ENCODE assay signal across 18 cellular contexts in genomic region chr10:111093741-111094380, GRCh38. TPM values are rescaled to one million over a fixed set of nuclear protein-coding genes. Genes with fewer than 3 reads are reported as not detected.
DNase-seq lines count a peak whose midpoint lies in the region; ATAC-seq, FAIRE-seq and TF ChIP-seq lines count a peak whose summit lies in the region.
"Had no signal": no experiment of that assay in that cellular context is flagged by ENCODE, and none has a peak within 500 bp of the region (broad histone marks: within the 10 kb centered on the region; RNA-seq: fewer than 3 reads in every experiment).

No MANE protein-coding gene starts in this region.

- no peak for ATAC-seq in HG02571 (IDR thresholded peaks at IDR 0.05; ENCODE audit: unreplicated experiment)
- ATAC-seq: gastrocnemius medialis, T-helper 17 cell had no signal

- TF ChIP-seq POLR2A in breast epithelium (IDR thresholded peaks at IDR 0.05), result no peak
- TF ChIP-seq POLR2A in GM12892 (IDR thresholded peaks at IDR 0.05; ENCODE audit: low read depth, low read length), result no peak

- DNase-seq in MCF 10A (ENCODE audit: unreplicated experiment) (peak; percentile 40), breast epithelium (ENCODE audit: low spot score in 2 of 2) (no peak), MV-4-11 (lab: John Stamatoyannopoulos, UW) (peak; percentile 55), epithelial cell of prostate (ENCODE audit: low read depth, low spot score) (peak; percentile 34), stromal cell of bone marrow (ENCODE audit: low read depth) (peak; percentile 62), GM12892 (ENCODE audit: insufficient read length) (no peak), activated T-cell treated with anti-CD3 and anti-CD28 coated beads for 4 hours (no peak)
- DNase-seq: activated CD4-positive, alpha-beta T cell treated with anti-CD3 and anti-CD28 coated beads for 48 hours; gastrocnemius medialis; midbrain; NCI-H1417; NCI-H510A; T-helper 17 cell had no signal

- intact Hi-C loops in MCF 10A (cut with micrococcal nuclease), result no loop called here
- intact Hi-C loops in breast epithelium (cut with DNase I; ENCODE audit: low total_unique reads), result no loop called here

- FAIRE-seq in GM12892 (lab: Jason Lieb, UNC), result no peak
- FAIRE-seq: RCC 7860 had no signal

- TF ChIP-seq CTCF in MCF 10A (IDR thresholded peaks at IDR 0.05; ENCODE audit: unreplicated experiment) (no peak), breast epithelium (IDR thresholded peaks at IDR 0.05) (no peak)

- no peaks in the 10 kb centered on the region for H3K27me3 Mint-ChIP-seq in MCF 10A (ENCODE audit: insufficient read depth, unreplicated experiment)

- no peaks in the 10 kb centered on the region for H3K27me3 ChIP-seq in breast epithelium
- H3K27me3 ChIP-seq: gastrocnemius medialis, suprapubic skin had no signal

- peaks cover 6% of the 10 kb centered on the region for H3K4me1 Mint-ChIP-seq in MCF 10A (ENCODE audit: insufficient read depth, unreplicated experiment)

- no peak overlapping the region for H3K27ac Mint-ChIP-seq in MCF 10A (ENCODE audit: low read depth, unreplicated experiment)
- H3K27ac Mint-ChIP-seq: activated T-helper 1 cell treated with anti-CD3 and anti-CD28 coated beads, Interleukin-12 subunit alpha, Interleukin-12 subunit beta, Interleukin-2, Interleukin-4 antibody, amounts not matched to agents 30 ng/mL and 10 ng/mL and 1 ng/mL, durations not matched to agents 14 hours and 24 hours and 36 hours; T-helper 17 cell had no signal

- no peaks in the 10 kb centered on the region for H3K9me3 Mint-ChIP-seq in MCF 10A (ENCODE audit: unreplicated experiment)
- H3K9me3 Mint-ChIP-seq: activated T-helper 1 cell treated with anti-CD3 and anti-CD28 coated beads, Interleukin-12 subunit alpha, Interleukin-12 subunit beta, Interleukin-2, Interleukin-4 antibody, amounts not matched to agents 30 ng/mL and 10 ng/mL and 1 ng/mL, durations not matched to agents 14 hours and 24 hours and 36 hours had no signal

- H3K36me3 ChIP-seq in breast epithelium, result no peaks in the 10 kb centered on the region
- H3K36me3 ChIP-seq: gastrocnemius medialis, suprapubic skin had no signal

- H3K27ac ChIP-seq in breast epithelium (no peak overlapping the region), epithelial cell of prostate (no peak overlapping the region)
- H3K27ac ChIP-seq: gastrocnemius medialis, suprapubic skin had no signal

- H3K4me3 ChIP-seq in breast epithelium, result no peak overlapping the region
- H3K4me3 ChIP-seq: gastrocnemius medialis, suprapubic skin had no signal

- POLR2A ChIA-PET in MCF 10A (lab: Yijun Ruan, JAX), result no interaction called here

- no peaks in the 10 kb centered on the region for H3K4me1 ChIP-seq in breast epithelium
- H3K4me1 ChIP-seq: gastrocnemius medialis, suprapubic skin had no signal

- no peak overlapping the region for H3K4me3 Mint-ChIP-seq in MCF 10A (ENCODE audit: unreplicated experiment)
- H3K4me3 Mint-ChIP-seq: activated T-helper 1 cell treated with anti-CD3 and anti-CD28 coated beads, Interleukin-12 subunit alpha, Interleukin-12 subunit beta, Interleukin-2, Interleukin-4 antibody, amounts not matched to agents 30 ng/mL and 10 ng/mL and 1 ng/mL, durations not matched to agents 14 hours and 24 hours and 36 hours; T-helper 17 cell had no signal

- no TSS peak for BruUV-seq in MCF 10A (replicated peaks; lab: Mats Ljungman, UMichigan)

- H3K9me3 ChIP-seq in breast epithelium, result no peaks in the 10 kb centered on the region
- H3K9me3 ChIP-seq: gastrocnemius medialis, suprapubic skin had no signal

- CTCF ChIA-PET in MCF 10A (lab: Yijun Ruan, JAX), result interaction anchor here (0.9 kb wide), 1 partner anchor 18 kb away, joined by 3 read pairs; no protein-coding TSS in a partner anchor

- no peaks in the 10 kb centered on the region for H3K36me3 Mint-ChIP-seq in MCF 10A (ENCODE audit: insufficient read depth, unreplicated experiment)

RNA-seq across cellular contexts. Expression of gene ADRA2A, which starts 17.0 kb away (rescaled TPM):
- total RNA-seq in MCF 10A (2022) (not detected in 2 replicates), breast epithelium (10 to 100 TPM in 2 of 3 donors, 1 to 10 TPM in 1; 7.8 to 18.4 (median 14.9) TPM)
- not detected for polyA plus RNA-seq in GM12892 (2012; ENCODE audit: missing spikeins)
- total RNA-seq: activated T-helper 1 cell treated with anti-CD3 and anti-CD28 coated beads, Interleukin-12 subunit alpha, Interleukin-12 subunit beta, Interleukin-2, Interleukin-4 antibody, amounts not matched to agents 30 ng/mL and 10 ng/mL and 1 ng/mL, durations not matched to agents 14 hours and 24 hours and 36 hours; osteocyte had no signal

Comparison
In these comparisons a context has a peak if more than half of its experiments do, and no peak if none do; other contexts are left out.
1. DNase-seq: peak in MCF 10A (single experiment), MV-4-11 (single experiment), epithelial cell of prostate (single experiment) and stromal cell of bone marrow (single experiment); none in breast epithelium (0 of 2), GM12892 (single experiment) and activated T-cell treated with anti-CD3 and anti-CD28 coated beads for 4 hours (single experiment).